Comparison of ENCODE assay signal across 22 cellular contexts in the genomic region with DNA sequence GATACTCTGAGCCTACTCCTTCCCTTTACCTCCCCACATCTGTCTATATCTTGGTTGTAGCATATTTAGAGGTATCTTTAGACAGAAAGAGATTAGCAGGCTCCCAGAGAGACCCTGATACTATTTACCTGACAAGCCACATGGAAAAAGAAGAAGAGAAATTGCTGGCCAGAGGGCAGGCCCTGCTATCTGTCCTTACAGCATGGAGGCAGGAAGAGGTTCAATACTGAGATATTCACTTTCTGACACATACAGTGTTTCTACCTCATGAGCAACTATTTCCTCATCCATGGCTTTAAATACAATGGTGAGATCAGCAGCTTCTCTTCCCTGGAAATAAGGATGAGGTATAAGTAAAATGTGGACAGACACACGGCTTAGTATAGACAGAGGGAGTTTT. TPM values are rescaled to one million over a fixed set of nuclear protein-coding genes. Genes with fewer than 3 reads are reported as not detected.
DNase-seq lines count a peak whose midpoint lies in the region; ATAC-seq and TF ChIP-seq lines count a peak whose summit lies in the region.
"Had no signal": no experiment of that assay in that cellular context is flagged by ENCODE, and none has a peak within 500 bp of the region (broad histone marks: within the 10 kb centered on the region; RNA-seq: fewer than 3 reads in every experiment).

No MANE protein-coding gene starts in this region.

- H3K4me3 ChIP-seq in RWPE2 (ENCODE audit: severe bottlenecking), result no peak overlapping the region
- no peak overlapping the region for H3K4me3 ChIP-seq in left ventricle myocardium inferior
- H3K4me3 ChIP-seq: Peyer's patch, stomach, upper lobe of left lung had no signal

- H3K27me3 ChIP-seq in RWPE2 (ENCODE audit: insufficient read depth, poor library complexity, severe bottlenecking) (no peaks in the 10 kb centered on the region), left ventricle myocardium inferior (ENCODE audit: low read depth) (no peaks in the 10 kb centered on the region)
- H3K27me3 ChIP-seq: Peyer's patch, stomach, upper lobe of left lung had no signal

- H3K4me1 ChIP-seq in RWPE2 (ENCODE audit: insufficient read depth, poor library complexity, severe bottlenecking) (no peaks in the 10 kb centered on the region), left ventricle myocardium inferior (no peaks in the 10 kb centered on the region)
- H3K4me1 ChIP-seq: Peyer's patch, upper lobe of left lung had no signal

- H3K27ac ChIP-seq in RWPE2 (ENCODE audit: poor library complexity, severe bottlenecking) (no peak overlapping the region), left ventricle myocardium inferior (replicated peaks) (no peak overlapping the region)
- H3K27ac ChIP-seq: 22Rv1, stomach, upper lobe of left lung had no signal

- no peak for TF ChIP-seq POLR2A in erythroblast (IDR thresholded peaks at IDR 0.05; ENCODE audit: low read length)

- H3K27ac Mint-ChIP-seq in nephron progenitor cell, result peak overlapping the region; percentile 10
- H3K27ac Mint-ChIP-seq in activated CD8-positive, alpha-beta memory T cell treated with anti-CD3 and anti-CD28 coated beads, Interleukin-2, amount 10 ng/mL, durations not matched to agents 7 days and 5 days, result no peak overlapping the region
- H3K27ac Mint-ChIP-seq: activated CD8-positive, alpha-beta T cell treated with anti-CD3 and anti-CD28 coated beads, Interleukin-2, amount 10 ng/mL, durations not matched to agents 7 days and 5 days; B cell had no signal

- CTCF ChIA-PET in activated CD8-positive, alpha-beta memory T cell treated with anti-CD3 and anti-CD28 coated beads, Interleukin-2, amount 10 ng/mL, durations not matched to agents 7 days and 5 days (lab: Charles Lee), result no interaction called here

- DNase-seq in DMS53 (lab: John Stamatoyannopoulos, UW) (peak; percentile 15), DMS53 treated with DMSO at 0.1 percent for 48 hours (lab: John Stamatoyannopoulos, UW; ENCODE audit: unreplicated experiment) (no peak), RWPE2 (ENCODE audit: low spot score) (no peak), erythroblast (lab: John Stamatoyannopoulos, UW) (peak; percentile 52 to 59), nephron progenitor cell (no peak), NCI-H774 (lab: John Stamatoyannopoulos, UW) (no peak), left ventricle myocardium inferior (no peak)
- no peak for DNase-seq in activated CD8-positive, alpha-beta memory T cell treated with anti-CD3 and anti-CD28 coated beads, Interleukin-2, amount 10 ng/mL, durations not matched to agents 7 days and 5 days
- DNase-seq: activated CD8-positive, alpha-beta T cell treated with anti-CD3 and anti-CD28 coated beads, Interleukin-2, amount 10 ng/mL, durations not matched to agents 7 days and 5 days; activated T-cell treated with anti-CD3 and anti-CD28 coated beads, Interleukin-2, amount 50 U/mL, for 48 hours; cerebellar nuclear complex; effector CD8-positive, alpha-beta T cell; head of caudate nucleus; left ventricle myocardium superior; NCI-H146; Peyer's patch; stimulated activated CD4-positive, alpha-beta T cell treated with anti-CD3 and anti-CD28 coated beads, Interleukin-4, amount 100 ng/mL, for 24 hours; stomach; upper lobe of left lung had no signal

- no peak overlapping the region for H3K4me3 Mint-ChIP-seq in nephron progenitor cell
- H3K4me3 Mint-ChIP-seq in activated CD8-positive, alpha-beta memory T cell treated with anti-CD3 and anti-CD28 coated beads, Interleukin-2, amount 10 ng/mL, durations not matched to agents 7 days and 5 days, result no peak overlapping the region
- H3K4me3 Mint-ChIP-seq: activated CD8-positive, alpha-beta T cell treated with anti-CD3 and anti-CD28 coated beads, Interleukin-2, amount 10 ng/mL, durations not matched to agents 7 days and 5 days; B cell had no signal

- intact Hi-C loops in left ventricle myocardium inferior (cut with micrococcal nuclease), result no loop called here

- H3K9me3 Mint-ChIP-seq in nephron progenitor cell, result no peaks in the 10 kb centered on the region
- no peaks in the 10 kb centered on the region for H3K9me3 Mint-ChIP-seq in activated CD8-positive, alpha-beta memory T cell treated with anti-CD3 and anti-CD28 coated beads, Interleukin-2, amount 10 ng/mL, durations not matched to agents 7 days and 5 days (ENCODE audit: low read depth)
- H3K9me3 Mint-ChIP-seq: activated naive CD4-positive, alpha-beta T cell treated with anti-CD3 and anti-CD28 coated beads, Interleukin-2, amount 50 U/mL, for 72 hours had no signal

- peak; percentile 40; the same call in 1 of the 3 replicates for ATAC-seq in RWPE2 (ENCODE audit: low read depth)
- no peak for ATAC-seq in activated CD8-positive, alpha-beta memory T cell treated with anti-CD3 and anti-CD28 coated beads, Interleukin-2, amount 10 ng/mL, durations not matched to agents 7 days and 5 days
- ATAC-seq: activated CD8-positive, alpha-beta T cell treated with anti-CD3 and anti-CD28 coated beads, Interleukin-2, amount 10 ng/mL, durations not matched to agents 7 days and 5 days; left ventricle myocardium superior had no signal

- H3K36me3 Mint-ChIP-seq in nephron progenitor cell (ENCODE audit: low read depth), result peaks cover 6% of the 10 kb centered on the region
- peaks cover 5% of the 10 kb centered on the region for H3K36me3 Mint-ChIP-seq in activated CD8-positive, alpha-beta memory T cell treated with anti-CD3 and anti-CD28 coated beads, Interleukin-2, amount 10 ng/mL, durations not matched to agents 7 days and 5 days

- H3K36me3 ChIP-seq in RWPE2 (ENCODE audit: low read depth) (no peaks in the 10 kb centered on the region), left ventricle myocardium inferior (no peaks in the 10 kb centered on the region)
- H3K36me3 ChIP-seq: Peyer's patch, stomach, upper lobe of left lung had no signal

- peaks cover 8% of the 10 kb centered on the region for H3K4me1 Mint-ChIP-seq in nephron progenitor cell
- H3K4me1 Mint-ChIP-seq in activated CD8-positive, alpha-beta memory T cell treated with anti-CD3 and anti-CD28 coated beads, Interleukin-2, amount 10 ng/mL, durations not matched to agents 7 days and 5 days, result no peaks in the 10 kb centered on the region
- H3K4me1 Mint-ChIP-seq: B cell had no signal

- H3K9me3 ChIP-seq in RWPE2 (ENCODE audit: severe bottlenecking) (no peaks in the 10 kb centered on the region), left ventricle myocardium inferior (replicated peaks) (no peaks in the 10 kb centered on the region)
- H3K9me3 ChIP-seq: Peyer's patch, stomach, upper lobe of left lung had no signal

- no peaks in the 10 kb centered on the region for H3K27me3 Mint-ChIP-seq in nephron progenitor cell (ENCODE audit: low read depth, poor library complexity)
- no peaks in the 10 kb centered on the region for H3K27me3 Mint-ChIP-seq in activated CD8-positive, alpha-beta memory T cell treated with anti-CD3 and anti-CD28 coated beads, Interleukin-2, amount 10 ng/mL, durations not matched to agents 7 days and 5 days
- H3K27me3 Mint-ChIP-seq: B cell had no signal

- TF ChIP-seq CTCF in RWPE2 (IDR thresholded peaks at IDR 0.05; ENCODE audit: poor library complexity, severe bottlenecking) (no peak), nephron progenitor cell (IDR thresholded peaks at IDR 0.05) (no peak), left ventricle myocardium inferior (IDR thresholded peaks at IDR 0.05; ENCODE audit: borderline replicate concordance) (no peak)

RNA-seq across cellular contexts. Expression of a gene that starts 33.9 kb away (rescaled TPM):
- total RNA-seq in left ventricle myocardium inferior, result 13.7 TPM
- 1 to 10 TPM in 1 of 2 experiments, under 1 TPM in 1; 0.41 to 2.7 TPM for total RNA-seq in activated CD8-positive, alpha-beta memory T cell treated with anti-CD3 and anti-CD28 coated beads, Interleukin-2, amount 10 ng/mL, durations not matched to agents 7 days and 5 days

Comparison
In these comparisons a context has a peak if more than half of its experiments do, and no peak if none do; other contexts are left out.
1. DNase-seq: peak in DMS53 (single experiment) and erythroblast (2 of 2); none in DMS53 treated with DMSO at 0.1 percent for 48 hours (single experiment), RWPE2 (single experiment), nephron progenitor cell (single experiment), NCI-H774 (single experiment), left ventricle myocardium inferior (single experiment) and activated CD8-positive, alpha-beta memory T cell treated with anti-CD3 and anti-CD28 coated beads, Interleukin-2, amount 10 ng/mL, durations not matched to agents 7 days and 5 days (single experiment).